Comparison of ENCODE assay signal across 1 cellular context in genomic region chr17:29155966-29156338, GRCh38.
TF ChIP-seq lines count a peak whose summit lies in the region.

No MANE protein-coding gene starts in this region.

TF ChIP-seq in H1, 55 proteins besides CTCF, POLR2A, EP300 and RAD21 (continued from another document):
- TF ChIP-seq YY1 (IDR thresholded peaks at IDR 0.05; ENCODE audit: low read depth, low read length), result peak; percentile 59; the same call in 1 of the 2 replicates
- TF ChIP-seq ASH2L (IDR thresholded peaks at IDR 0.05; ENCODE audit: low read length), result peak; percentile 18
- TF ChIP-seq KDM1A (IDR thresholded peaks at IDR 0.05; ENCODE audit: borderline replicate concordance, low read length), result no peak
